In the genomic region with DNA sequence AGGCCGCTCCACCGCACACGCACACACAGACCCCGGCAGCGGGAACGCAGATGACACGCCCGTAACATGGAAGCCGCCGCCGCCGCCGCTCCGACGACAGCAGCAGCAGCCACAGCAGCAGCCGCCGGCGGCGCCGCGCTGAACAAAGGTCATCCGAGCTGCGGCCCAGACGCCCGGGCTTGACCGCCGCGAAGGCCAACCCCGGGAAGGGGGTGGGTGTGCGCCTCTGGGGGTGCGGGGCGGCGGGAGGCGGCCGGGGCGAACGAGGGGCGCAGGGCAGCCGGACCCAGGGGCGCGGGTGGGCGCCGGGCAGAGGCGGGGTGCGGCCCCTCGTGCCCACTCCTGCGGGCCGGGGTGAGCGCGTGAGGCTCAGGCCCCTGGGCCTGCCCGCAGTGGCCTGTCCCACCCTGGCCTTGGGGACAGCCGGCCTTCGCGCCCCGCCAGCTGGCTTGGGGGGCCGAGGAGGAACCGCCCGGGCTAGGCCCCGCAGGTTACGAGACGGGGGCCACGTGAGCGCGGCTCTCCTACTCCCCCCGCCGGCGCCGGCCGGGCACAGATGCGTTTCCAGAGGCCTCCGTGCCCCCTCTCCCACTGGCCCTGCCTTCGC, we compare ENCODE assay signal across 8 cellular contexts. TPM values are rescaled to one million over a fixed set of nuclear protein-coding genes. Genes with fewer than 3 reads are reported as not detected.
DNase-seq lines count a peak whose midpoint lies in the region; ATAC-seq, FAIRE-seq and TF ChIP-seq lines count a peak whose summit lies in the region.

No MANE protein-coding gene starts in this region.

- intact Hi-C loops in CD8-positive, alpha-beta T cell (cut with DNase I, micrococcal nuclease), result no loop called here
- intact Hi-C loops in mammary epithelial cell (cut with micrococcal nuclease), result loop anchor here (1.0 to 10.0 kb wide), 2 partner anchors 82 to 189 kb away; a partner anchor contains a TSS

- H3K4me1 ChIP-seq in CD8-positive, alpha-beta T cell (ENCODE audit: insufficient read depth, low read length), result peaks cover 3% of the 10 kb centered on the region
- peaks cover 82% of the 10 kb centered on the region for H3K4me1 ChIP-seq in GM23248 (ENCODE audit: insufficient read depth)
- H3K4me1 ChIP-seq in mammary epithelial cell (ENCODE audit: insufficient read depth, low read length), result peaks cover 70% of the 10 kb centered on the region
- H3K4me1 ChIP-seq in keratinocyte (ENCODE audit: control insufficient read depth, extremely low read depth, insufficient read depth, low read length), result peaks cover 44% of the 10 kb centered on the region

- H3K36me3 Mint-ChIP-seq in CD8-positive, alpha-beta T cell, result no peaks in the 10 kb centered on the region

- H3K79me2 ChIP-seq in GM23248 (ENCODE audit: insufficient read depth) (peaks cover 61% of the 10 kb centered on the region), mammary epithelial cell (ENCODE audit: insufficient read depth, low read length) (peaks cover 53% of the 10 kb centered on the region), keratinocyte (ENCODE audit: control insufficient read depth, insufficient read depth, low read length) (peaks cover 10% of the 10 kb centered on the region)

- POLR2A ChIA-PET in CD8-positive, alpha-beta T cell (lab: Charles Lee), result no interaction called here

- in situ Hi-C loops in GM23248 (cut with MboI) (no loop called here), mammary epithelial cell (cut with MboI; ENCODE audit: low sequenced_read_pairs in 2 of 2) (no loop called here)

- 1% methylated on average over 31 to 35 of the region's 72 CpGs for WGBS in GM23248 (ENCODE audit: low coverage in 1 of 2, low lambda C conversion rate in 2 of 2, missing lambda C conversion rate in 2 of 2), 2 experiments
- no CpG with 5 or more reads among the region's 72 CpGs for WGBS in mammary epithelial cell (ENCODE audit: low coverage, missing lambda C conversion rate)

- no TSS peak for BruUV-seq in mammary epithelial cell (replicated peaks; lab: Mats Ljungman, UMichigan)

- H2AFZ ChIP-seq in GM23248, result peak overlapping the region; percentile 47; the same call in 1 of the 2 replicates
- H2AFZ ChIP-seq in mammary epithelial cell (ENCODE audit: low read depth, low read length), result peak overlapping the region; percentile 58
- H2AFZ ChIP-seq in keratinocyte (ENCODE audit: control insufficient read depth, low read length), result no peak overlapping the region

- no peak for TF ChIP-seq CTCF in CD8-positive, alpha-beta T cell (IDR thresholded peaks at IDR 0.05)
- no peak for TF ChIP-seq CTCF in mammary epithelial cell (conservative IDR thresholded peaks at IDR 0.05 in 1 of 2, IDR thresholded peaks at IDR 0.05 in 1 of 2; ENCODE audit: extremely low read depth in 1 of 2, insufficient read depth in 1 of 2, low read depth in 1 of 2, low read length in 2 of 2)
- peak in 1 of 3 experiments; percentile 44 for TF ChIP-seq CTCF in keratinocyte (optimal IDR thresholded peaks at IDR 0.05 in 1 of 3, IDR thresholded peaks at IDR 0.05 in 1 of 3, conservative IDR thresholded peaks at IDR 0.05 in 1 of 3; ENCODE audit: extremely low read depth in 1 of 3, insufficient read depth in 2 of 3, low read length in 3 of 3)

- H3K9me2 ChIP-seq in GM23248 (ENCODE audit: insufficient read depth), result no peaks in the 10 kb centered on the region

- CTCF ChIA-PET in CD8-positive, alpha-beta T cell (lab: Charles Lee), result no interaction called here
- CTCF ChIA-PET in mammary epithelial cell (lab: Charles Lee; ENCODE audit: low non-redundant PET), result no interaction called here

- FAIRE-seq in keratinocyte (lab: Jason Lieb, UNC), result no peak

- peak; percentile 49 for ATAC-seq in CD8-positive, alpha-beta T cell

- peaks cover 12% of the 10 kb centered on the region for H3K4me1 Mint-ChIP-seq in CD8-positive, alpha-beta T cell (ENCODE audit: low read depth)

- H3K4me3 ChIP-seq in CD8-positive, alpha-beta T cell (ENCODE audit: low read depth, low read length), result no peak overlapping the region
- H3K4me3 ChIP-seq in GM23248 (peak overlapping the region; percentile 58), mammary epithelial cell (replicated peaks in 1 of 3; ENCODE audit: insufficient read depth in 1 of 3, low read depth in 2 of 3, low read length in 3 of 3) (peak overlapping the region; percentile 28 to 54 (median 46)), keratinocyte (ENCODE audit: control insufficient read depth in 2 of 3, extremely low read depth in 1 of 3, insufficient read depth in 2 of 3, low read depth in 1 of 3, low read length in 3 of 3) (peak overlapping the region; percentile 36 to 49 (median 41))

- no peaks in the 10 kb centered on the region for H4K20me1 ChIP-seq in GM23248 (ENCODE audit: insufficient read depth)
- H4K20me1 ChIP-seq in mammary epithelial cell (ENCODE audit: insufficient read depth, low read length), result no peaks in the 10 kb centered on the region
- no peaks in the 10 kb centered on the region for H4K20me1 ChIP-seq in keratinocyte (ENCODE audit: control insufficient read depth, extremely low read depth, insufficient read depth, low read length)

- no peak overlapping the region for H3K27ac ChIP-seq in CD8-positive, alpha-beta T cell (ENCODE audit: low read depth, low read length)
- H3K27ac ChIP-seq in GM23248 (peak overlapping the region; percentile 89), mammary epithelial cell (ENCODE audit: insufficient read depth, low read depth, low read length) (peak overlapping the region; percentile 58), keratinocyte (ENCODE audit: control insufficient read depth, insufficient read depth, low read length) (peak overlapping the region; percentile 65)

- peak overlapping the region; percentile 65 for H3K4me3 Mint-ChIP-seq in CD8-positive, alpha-beta T cell

- H3K27me3 Mint-ChIP-seq in CD8-positive, alpha-beta T cell (ENCODE audit: low read depth), result peaks cover 59% of the 10 kb centered on the region

- no peaks in the 10 kb centered on the region for H3K9me3 ChIP-seq in CD8-positive, alpha-beta T cell (ENCODE audit: low read length)
- H3K9me3 ChIP-seq in GM23248 (ENCODE audit: low read depth) (no peaks in the 10 kb centered on the region), mammary epithelial cell (replicated peaks; ENCODE audit: insufficient read depth, low read length) (no peaks in the 10 kb centered on the region), keratinocyte (ENCODE audit: control insufficient read depth, low read depth, low read length) (no peaks in the 10 kb centered on the region)

- H3K9ac ChIP-seq in GM23248 (peak overlapping the region; percentile 95), mammary epithelial cell (ENCODE audit: insufficient read depth, low read length) (peak overlapping the region; percentile 56), keratinocyte (ENCODE audit: control insufficient read depth, extremely low read depth, insufficient read depth, low read length) (peak overlapping the region; percentile 92)

- H3K27me3 ChIP-seq in CD8-positive, alpha-beta T cell (ENCODE audit: insufficient read depth, low read length), result no peaks in the 10 kb centered on the region
- no peaks in the 10 kb centered on the region for H3K27me3 ChIP-seq in GM23248 (replicated peaks; ENCODE audit: insufficient read depth)
- no peaks in the 10 kb centered on the region for H3K27me3 ChIP-seq in mammary epithelial cell (ENCODE audit: insufficient read depth, low read length)
- H3K27me3 ChIP-seq in keratinocyte (ENCODE audit: control insufficient read depth, extremely low read depth, insufficient read depth, low read length), result no peaks in the 10 kb centered on the region

- no peaks in the 10 kb centered on the region for H3K36me3 ChIP-seq in CD8-positive, alpha-beta T cell (ENCODE audit: insufficient read depth, low read length)
- H3K36me3 ChIP-seq in GM23248 (ENCODE audit: low read depth) (peaks cover 8% of the 10 kb centered on the region), mammary epithelial cell (ENCODE audit: insufficient read depth, low read length) (peaks cover 4% of the 10 kb centered on the region), keratinocyte (ENCODE audit: control insufficient read depth in 2 of 2, extremely low read depth in 1 of 2, insufficient read depth in 2 of 2, low read length in 2 of 2) (peaks cover 2 to 15% of the 10 kb centered on the region in 2 experiments)

- H3K27ac Mint-ChIP-seq in CD8-positive, alpha-beta T cell, result no peak overlapping the region

- H3F3A ChIP-seq in GM23248 (ENCODE audit: insufficient read depth), result peaks cover 40% of the 10 kb centered on the region

- dilution Hi-C loops in mammary epithelial cell (cut with HindIII; ENCODE audit: low sequenced_read_pairs) (no loop called here), keratinocyte (cut with MboI; ENCODE audit: extremely low pct_ligation_motif_present, low sequenced_read_pairs) (no loop called here)

- peaks cover 4% of the 10 kb centered on the region for H3K9me3 Mint-ChIP-seq in CD8-positive, alpha-beta T cell

- DNase-seq in CD8-positive, alpha-beta T cell, result peak in 4 of 7 experiments; percentile 5 to 61 (median 24)
- DNase-seq in GM23248, result peak; percentile 74
- DNase-seq in SK-N-DZ (ENCODE audit: low spot score), result peak; percentile 16
- DNase-seq in mammary epithelial cell, result no peak
- DNase-seq in keratinocyte (ENCODE audit: low read depth, low spot score), result no peak
- peak; percentile 50 for DNase-seq in stimulated activated CD4-positive, alpha-beta T cell treated with anti-CD3 and anti-CD28 coated beads, Interleukin-15, amount 100 ng/mL, for 24 hours
- DNase-seq in NCI-H128 (lab: John Stamatoyannopoulos, UW; ENCODE audit: unreplicated experiment), result no peak
- DNase-seq in NCI-H1930 (lab: John Stamatoyannopoulos, UW), result no peak

- no peaks in the 10 kb centered on the region for H3K9me1 ChIP-seq in keratinocyte (ENCODE audit: control insufficient read depth, extremely low read depth, insufficient read depth, low read length)

- H3K4me2 ChIP-seq in GM23248 (ENCODE audit: unreplicated experiment) (peak overlapping the region; percentile 62), mammary epithelial cell (ENCODE audit: insufficient read depth, low read depth, low read length) (peak overlapping the region; percentile 94), keratinocyte (ENCODE audit: control insufficient read depth, extremely low read depth, insufficient read depth, low read depth, low read length) (peak overlapping the region; percentile 52)

RNA-seq across cellular contexts. Expression of a gene that starts 1.0 kb away (rescaled TPM):
- 1 to 10 TPM; 3.4 to 3.7 TPM for total RNA-seq in CD8-positive, alpha-beta T cell
- 19.0 and 31.9 TPM in 2 replicates for total RNA-seq in GM23248 (2014; rRNA removed; shearing (Covaris generic))
- polyA plus RNA-seq in GM23248 (2016; fragmentation: Nextera tagmentation; extraction: Ambion mirVana) (13.2 and 14.3 TPM in 2 replicates), mammary epithelial cell (38.4 TPM), keratinocyte (31.5 to 49.6 TPM (median 36.0 TPM) in 3 replicates)
- polyA plus RNA-seq in SK-N-DZ (2014; cell fraction: cytosol; rRNA removed), result 42.6 and 65.6 TPM in 2 replicates
- polyA plus RNA-seq in SK-N-DZ (2014; cell fraction: nucleus; rRNA removed), result 43.0 and 70.1 TPM in 2 replicates
- total RNA-seq in mammary epithelial cell, result 10 to 100 TPM; 62.2 to 68.7 TPM
- polyA minus RNA-seq in mammary epithelial cell (139 TPM), keratinocyte (78.4 to 113 TPM (median 109 TPM) in 3 replicates)
- polyA plus RNA-seq in keratinocyte (2011; ENCODE audit: low read depth), result 15.9 TPM
- polyA plus RNA-seq in keratinocyte (2011; cell fraction: cytosol; rRNA removed), result 29.6 and 38.6 TPM in 2 replicates
- polyA plus RNA-seq in keratinocyte (2011; cell fraction: nucleus; rRNA removed), result 71.9 and 86.5 TPM in 2 replicates
- polyA plus RNA-seq in keratinocyte (2012; ENCODE audit: low replicate concordance), result 12.6 and 23.3 TPM in 2 replicates
- 35.1 TPM for polyA minus RNA-seq in keratinocyte (2011; cell fraction: cytosol; rRNA and poly(A)+ RNA removed)
- polyA minus RNA-seq in keratinocyte (2011; cell fraction: nucleus; rRNA and poly(A)+ RNA removed), result 35.3 and 77.5 TPM in 2 replicates

Comparison
In these comparisons a context has a peak if more than half of its experiments do, and no peak if none do; other contexts are left out.
1. DNase-seq: peak in CD8-positive, alpha-beta T cell (4 of 7), GM23248 (single experiment), SK-N-DZ (single experiment) and stimulated activated CD4-positive, alpha-beta T cell treated with anti-CD3 and anti-CD28 coated beads, Interleukin-15, amount 100 ng/mL, for 24 hours (single experiment); none in mammary epithelial cell (single experiment), keratinocyte (single experiment), NCI-H128 (single experiment) and NCI-H1930 (0 of 2).
2. Peak in every context shown above with its lines, with median percentiles within 50 percentile points of each other: H3K4me2 ChIP-seq and H3K9ac ChIP-seq.